In the genomic region with DNA sequence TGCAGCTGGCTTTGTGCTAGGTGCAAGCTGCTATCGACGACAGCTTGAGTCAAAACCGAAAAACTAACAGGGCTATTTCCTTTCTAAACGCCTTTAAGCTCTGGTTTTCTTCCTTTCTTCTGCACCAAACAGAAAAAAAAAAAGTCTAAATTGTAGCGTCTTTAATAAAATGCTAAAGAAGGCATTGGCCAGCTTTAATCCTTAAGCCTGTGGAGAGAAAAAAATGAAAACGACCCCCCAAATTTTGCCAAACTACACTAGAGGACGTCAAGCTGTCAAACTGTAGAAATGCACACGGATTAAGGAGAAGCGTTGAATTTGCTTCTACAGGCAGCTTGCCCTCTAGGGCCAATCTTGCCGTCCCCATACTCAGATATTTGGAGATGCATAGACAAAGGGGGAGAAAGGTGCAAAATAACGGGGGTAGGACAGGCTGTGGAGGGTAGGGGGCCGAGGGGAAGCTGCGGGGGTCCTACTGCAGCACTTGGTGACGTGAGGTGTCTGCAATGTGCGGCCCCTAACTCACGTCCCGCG, we compare ENCODE assay signal across 8 cellular contexts. TPM values are rescaled to one million over a fixed set of nuclear protein-coding genes. Genes with fewer than 3 reads are reported as not detected.
DNase-seq lines count a peak whose midpoint lies in the region; ATAC-seq, FAIRE-seq and TF ChIP-seq lines count a peak whose summit lies in the region.

No MANE protein-coding gene starts in this region.

- no peak for TF ChIP-seq CTCF in heart right ventricle (IDR thresholded peaks at IDR 0.05)
- no peak for TF ChIP-seq CTCF in RWPE2 (IDR thresholded peaks at IDR 0.05; ENCODE audit: poor library complexity, severe bottlenecking)
- no peak for TF ChIP-seq CTCF in right atrium auricular region (IDR thresholded peaks at IDR 0.05)

- peak overlapping the region; percentile 10 to 67 (median 56) for H3K4me3 ChIP-seq in heart right ventricle
- peak overlapping the region; percentile 30 for H3K4me3 ChIP-seq in RWPE2 (ENCODE audit: severe bottlenecking)
- H3K4me3 ChIP-seq in right atrium auricular region = peak overlapping the region; percentile 12 to 51
- peak overlapping the region; percentile 40 to 59 for H3K4me3 ChIP-seq in stomach smooth muscle (ENCODE audit: low read length in 2 of 2)

- intact Hi-C loops in heart right ventricle (cut with DNase I) (loop anchor here in 1 of 10 donors (10.0 kb wide), 1 partner anchor 657 kb away; no protein-coding TSS in a partner anchor), cardiac septum (cut with DNase I) (no loop called here)

- DNase-seq in heart right ventricle = no peak
- no peak for DNase-seq in cardiac septum (ENCODE audit: low spot score)
- DNase-seq in RWPE2 (ENCODE audit: low spot score) = no peak
- no peak for DNase-seq in right atrium auricular region (ENCODE audit: low spot score)
- no peak for DNase-seq in ACHN
- no peak for DNase-seq in HTR-8/SVneo (ENCODE audit: insufficient read length, low spot score)

- peaks cover 20 to 99% (median 89%) of the 10 kb centered on the region in 7 donors for H3K27me3 ChIP-seq in heart right ventricle
- H3K27me3 ChIP-seq in RWPE2 (ENCODE audit: insufficient read depth, poor library complexity, severe bottlenecking) = peaks cover 93% of the 10 kb centered on the region
- peaks cover 49 to 69% of the 10 kb centered on the region in 2 donors for H3K27me3 ChIP-seq in right atrium auricular region
- peaks cover 64 to 76% of the 10 kb centered on the region in 2 donors for H3K27me3 ChIP-seq in stomach smooth muscle (ENCODE audit: control insufficient read depth in 1 of 2, insufficient read depth in 2 of 2, low read length in 2 of 2)

- WGBS in heart right ventricle, 2 donors = 1 to 4% methylated on average over 18 of the region's 18 CpGs

- in situ Hi-C loops in ACHN (cut with HindIII; ENCODE audit: low pct_ligation_motif_present, low pct_unique_long_range_greater_than_20kb, low sequenced_read_pairs) = no loop called here

- no peaks in the 10 kb centered on the region for H3K9me3 ChIP-seq in heart right ventricle
- H3K9me3 ChIP-seq in RWPE2 (ENCODE audit: severe bottlenecking) = no peaks in the 10 kb centered on the region
- no peaks in the 10 kb centered on the region for H3K9me3 ChIP-seq in right atrium auricular region
- peaks cover 0 to 7% of the 10 kb centered on the region in 2 donors for H3K9me3 ChIP-seq in stomach smooth muscle (ENCODE audit: control insufficient read depth in 2 of 2, low read length in 2 of 2)

- FAIRE-seq in HTR-8/SVneo (lab: Jason Lieb, UNC) = no peak

- H3K27ac ChIP-seq in heart right ventricle (peak overlapping the region; percentile 6 to 91 (median 78)), RWPE2 (ENCODE audit: poor library complexity, severe bottlenecking) (no peak overlapping the region), right atrium auricular region (peak overlapping the region; percentile 60 to 63), stomach smooth muscle (ENCODE audit: low read length) (no peak overlapping the region)

- peaks cover 8 to 60% (median 35%) of the 10 kb centered on the region in 9 donors for H3K4me1 ChIP-seq in heart right ventricle
- H3K4me1 ChIP-seq in RWPE2 (ENCODE audit: insufficient read depth, poor library complexity, severe bottlenecking) = no peaks in the 10 kb centered on the region
- peaks cover 0 to 48% of the 10 kb centered on the region in 2 donors for H3K4me1 ChIP-seq in right atrium auricular region
- peaks cover 31% of the 10 kb centered on the region for H3K4me1 ChIP-seq in stomach smooth muscle (ENCODE audit: control insufficient read depth, insufficient read depth, low read length)

- H3K36me3 ChIP-seq in heart right ventricle (no peaks in the 10 kb centered on the region), RWPE2 (ENCODE audit: low read depth) (no peaks in the 10 kb centered on the region), right atrium auricular region (no peaks in the 10 kb centered on the region), stomach smooth muscle (ENCODE audit: control insufficient read depth in 2 of 2, insufficient read depth in 2 of 2, low read length in 2 of 2) (no peaks in the 10 kb centered on the region)

- peak overlapping the region in 1 of 2 donors; percentile 29 for H3K9ac ChIP-seq in stomach smooth muscle (ENCODE audit: low read length in 2 of 2)

- ATAC-seq in heart right ventricle (peak in 2 of 8 donors; percentile 1 to 2), RWPE2 (ENCODE audit: low read depth) (peak; percentile 8; the same call in 2 of the 3 replicates), HG03097 (IDR thresholded peaks at IDR 0.05; ENCODE audit: low FRiP score, unreplicated experiment) (no peak)

RNA-seq across cellular contexts. Expression of gene NRN1, which starts 1.5 kb away (rescaled TPM):
- 10 to 100 TPM in 6 of 10 donors, 1 to 10 TPM in 4; 7.1 to 18.8 (median 10.6) TPM for total RNA-seq in heart right ventricle
- polyA plus RNA-seq in heart right ventricle = 10 to 100 TPM; 19.4 to 24.4 TPM
- 10.4 TPM for total RNA-seq in cardiac septum
- total RNA-seq in right atrium auricular region = 1 to 10 TPM; 6.6 to 7.5 TPM

Comparison
In these comparisons a context has a peak if more than half of its experiments do, and no peak if none do; other contexts are left out.
1. H3K27ac ChIP-seq: peak in heart right ventricle (10 of 10) and right atrium auricular region (2 of 2); none in RWPE2 (single experiment) and stomach smooth muscle (single experiment).
2. Peak in every context shown above with its lines, with median percentiles within 50 percentile points of each other: H3K4me3 ChIP-seq.